Comparison of ENCODE assay signal across 8 cellular contexts in the genomic region with DNA sequence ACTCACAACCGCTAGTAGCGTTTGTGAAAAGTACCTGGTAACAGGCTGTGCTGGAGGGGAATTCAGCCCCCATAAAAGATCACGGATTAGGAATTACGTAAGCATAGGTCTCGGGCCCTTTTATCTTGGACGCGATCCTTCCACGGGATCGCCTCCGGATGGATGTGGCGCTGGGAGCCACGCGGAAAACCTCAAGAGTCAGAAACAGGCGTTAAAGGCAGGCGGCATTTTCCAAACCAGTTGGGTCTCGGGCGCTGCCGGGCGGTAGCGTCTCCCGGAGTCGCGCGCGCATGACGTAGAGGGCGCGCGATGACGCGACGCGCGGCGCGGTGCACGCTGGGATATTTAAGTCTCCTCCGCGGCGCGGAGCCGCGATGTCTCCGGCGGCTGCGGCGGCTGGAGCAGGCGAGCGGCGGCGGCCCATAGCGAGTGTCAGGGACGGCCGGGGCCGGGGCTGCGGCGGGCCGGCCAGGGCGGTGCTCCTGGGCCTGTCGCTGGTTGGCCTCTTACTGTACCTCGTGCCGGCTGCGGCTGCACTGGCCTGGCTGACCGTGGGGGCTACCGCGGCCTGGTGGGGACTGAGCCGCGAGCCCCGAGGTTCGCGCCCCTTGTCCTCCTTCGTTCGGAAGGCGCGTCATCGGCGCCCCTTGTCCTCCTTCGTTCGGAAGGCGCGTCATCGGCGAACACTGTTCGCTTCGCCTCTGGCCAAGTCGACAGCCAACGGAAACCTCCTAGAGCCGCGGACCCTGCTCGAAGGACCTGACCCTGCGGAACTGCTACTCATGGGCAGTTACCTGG. TPM values are rescaled to one million over a fixed set of nuclear protein-coding genes. Genes with fewer than 3 reads are reported as not detected.
A peak's percentile ranks its signal among the peaks of the same experiment; 100 is the strongest.
DNase-seq lines count a peak whose midpoint lies in the region; ATAC-seq, FAIRE-seq and TF ChIP-seq lines count a peak whose summit lies in the region.

A gene (plus strand): TSS at position 348 of the 798 bp plus-strand sequence. CDS start 27 bp downstream, at position 375.

- POLR2A ChIA-PET in T-cell (lab: Charles Lee): no interaction called here

- ATAC-seq in HG02678 (IDR thresholded peaks at IDR 0.05; ENCODE audit: unreplicated experiment) (peak; percentile 87), T-cell (replicated peaks in 1 of 4) (peak; percentile 90 to 95 (median 95)), heart right ventricle (peak; percentile 96 to 99 (median 97)), upper lobe of right lung (peak; percentile 99)

- H3K36me3 Mint-ChIP-seq in T-cell: peaks cover 37% of the 10 kb centered on the region
- H3K36me3 Mint-ChIP-seq in progenitor cell of endocrine pancreas (ENCODE audit: insufficient read depth): peaks cover 21% of the 10 kb centered on the region

- H3K9me3 Mint-ChIP-seq in T-cell (no peaks in the 10 kb centered on the region), progenitor cell of endocrine pancreas (ENCODE audit: low read depth) (no peaks in the 10 kb centered on the region)

- H3K27ac Mint-ChIP-seq in T-cell (peak within 1 kb of the TSS; percentile 98 to 99), progenitor cell of endocrine pancreas (peak within 1 kb of the TSS; percentile 100)

- FAIRE-seq in GM12891 (lab: Jason Lieb, UNC): peak; percentile 97

- CTCF ChIA-PET in T-cell (lab: Charles Lee): no interaction called here

- H3K4me1 ChIP-seq in heart right ventricle (peaks cover 3 to 26% (median 22%) of the 10 kb centered on the region in 9 donors), upper lobe of right lung (peaks cover 12% of the 10 kb centered on the region)

- TF ChIP-seq POLR2A in GM12891 (IDR thresholded peaks at IDR 0.05; ENCODE audit: low read depth, low read length): peak; percentile 87

- H3K36me3 ChIP-seq in heart right ventricle (peaks cover 0 to 51% (median 23%) of the 10 kb centered on the region in 9 donors), upper lobe of right lung (peaks cover 30% of the 10 kb centered on the region)

- DNase-seq in GM12891 (ENCODE audit: insufficient read length, low spot score) (peak; percentile 90), NCI-H1105 treated with DMSO at 0.1 percent for 48 hours (lab: John Stamatoyannopoulos, UW) (peak; percentile 71), T-cell (peak; percentile 69 to 90 (median 80)), heart right ventricle (peak; percentile 73 to 82), progenitor cell of endocrine pancreas (ENCODE audit: low spot score, unreplicated experiment) (peak; percentile 63), upper lobe of right lung (peak; percentile 92)

- intact Hi-C loops in heart right ventricle (cut with DNase I): loop anchor here in 1 of 10 donors (10.0 kb wide), 1 partner anchor 100 kb away; a partner anchor contains a TSS
- intact Hi-C loops in upper lobe of right lung (cut with DNase I): no loop called here

- no peaks in the 10 kb centered on the region for H3K9me3 ChIP-seq in heart right ventricle
- no peaks in the 10 kb centered on the region for H3K9me3 ChIP-seq in upper lobe of right lung

- TF ChIP-seq CTCF in heart right ventricle (IDR thresholded peaks at IDR 0.05) (no peak), progenitor cell of endocrine pancreas (IDR thresholded peaks at IDR 0.05; ENCODE audit: unreplicated experiment) (no peak), upper lobe of right lung (IDR thresholded peaks at IDR 0.05) (no peak)

- H3K27ac ChIP-seq in adipose tissue (ENCODE audit: low read depth, low read length) (peak within 1 kb of the TSS; percentile 70), heart right ventricle (peak within 1 kb of the TSS; percentile 70 to 96 (median 88)), upper lobe of right lung (peak within 1 kb of the TSS; percentile 92)

- 0 to 1% (median 0%) methylated on average over 77 to 91 of the region's 91 CpGs for WGBS in adipose tissue, 3 donors
- 0% methylated on average over 89 to 91 of the region's 91 CpGs for WGBS in heart right ventricle, 2 donors

- H3K4me3 Mint-ChIP-seq in T-cell (peak within 1 kb of the TSS; percentile 91 to 99 (median 99)), progenitor cell of endocrine pancreas (ENCODE audit: low read depth) (peak within 1 kb of the TSS; percentile 100)

- H3K4me3 ChIP-seq in heart right ventricle (peak within 1 kb of the TSS; percentile 54 to 96 (median 87)), upper lobe of right lung (peak within 1 kb of the TSS; percentile 90)

- H3K27me3 Mint-ChIP-seq in T-cell (no peaks in the 10 kb centered on the region), progenitor cell of endocrine pancreas (no peaks in the 10 kb centered on the region)

- H3K4me1 Mint-ChIP-seq in T-cell (peaks cover 39 to 43% (median 41%) of the 10 kb centered on the region in 3 donors), progenitor cell of endocrine pancreas (ENCODE audit: low read depth) (peaks cover 12% of the 10 kb centered on the region)

- H3K27me3 ChIP-seq in heart right ventricle (no peaks in the 10 kb centered on the region), upper lobe of right lung (no peaks in the 10 kb centered on the region)

TF ChIP-seq in GM12891, 5 proteins besides CTCF, POLR2A, EP300 and RAD21:
- no peak for TF ChIP-seq PAX5 (IDR thresholded peaks at IDR 0.05; ENCODE audit: insufficient read depth, low read length, severe bottlenecking)
- TF ChIP-seq POU2F2 (IDR thresholded peaks at IDR 0.05; ENCODE audit: low read depth, low read length): peak; percentile 63; the same call in 1 of the 2 replicates
- TF ChIP-seq TAF1 (IDR thresholded peaks at IDR 0.05; ENCODE audit: low read depth, low read length): peak; percentile 60; the same call in 1 of the 2 replicates
- no peak for TF ChIP-seq SPI1 (IDR thresholded peaks at IDR 0.05; ENCODE audit: low read depth, low read length)
- TF ChIP-seq POLR2AphosphoS5 (IDR thresholded peaks at IDR 0.05; ENCODE audit: low read depth, low read length): peak; percentile 88

RNA-seq across cellular contexts. Expression of the gene that starts here (rescaled TPM):
- polyA plus RNA-seq in GM12891 (2012; ENCODE audit: low read depth, missing spikeins): 29.1 TPM
- 10 to 100 TPM; 58.4 to 68.6 (median 65.9) TPM for total RNA-seq in T-cell
- polyA plus RNA-seq in adipose tissue: 10 to 100 TPM in 2 of 3 donors, 1 to 10 TPM in 1; 9.6 to 31.3 (median 17.2) TPM
- total RNA-seq in heart right ventricle: 10 to 100 TPM; 15.1 to 23.5 (median 18.3) TPM
- 10 to 100 TPM in 1 of 2 donors, 1 to 10 TPM in 1; 8.1 to 13.5 TPM for polyA plus RNA-seq in heart right ventricle
- total RNA-seq in progenitor cell of endocrine pancreas: 53.2 and 53.6 TPM in 2 replicates
- total RNA-seq in upper lobe of right lung: 39.4 TPM

Comparison
In these comparisons a context has a peak if more than half of its experiments do, and no peak if none do; other contexts are left out.
1. Peak in every context shown above with its lines: DNase-seq, ATAC-seq, H3K4me3 ChIP-seq and H3K27ac ChIP-seq.